Comparison of ENCODE assay signal across 22 cellular contexts in genomic region chr1:118899340-118899739, GRCh38.
"Had no signal": no experiment of that assay in that cellular context is flagged by ENCODE, and none has a peak within 500 bp of the region (broad histone marks: within the 10 kb centered on the region; RNA-seq: fewer than 3 reads in every experiment).

No MANE protein-coding gene starts in this region.

- ATAC-seq: activated CD4-positive, alpha-beta T cell treated with anti-CD3 and anti-CD28 coated beads for 36 hours; activated CD8-positive, alpha-beta T cell treated with anti-CD3 and anti-CD28 coated beads for 36 hours; activated T-cell treated with anti-CD3 and anti-CD28 coated beads, Interleukin-2, amount 50 U/mL, for 72 hours had no signal

- H3K4me1 Mint-ChIP-seq: activated CD4-positive, alpha-beta T cell treated with anti-CD3 and anti-CD28 coated beads for 36 hours; activated naive CD4-positive, alpha-beta T cell treated with anti-CD3 and anti-CD28 coated beads, Interleukin-2, amount 10 ng/mL, durations not matched to agents 7 days and 5 days; activated naive CD8-positive, alpha-beta T cell treated with anti-CD3 and anti-CD28 coated beads, Interleukin-2, amount 10 ng/mL, durations not matched to agents 7 days and 5 days had no signal

- DNase-seq: activated CD4-positive, alpha-beta T cell treated with anti-CD3 and anti-CD28 coated beads for 36 hours; activated CD4-positive, alpha-beta T cell treated with anti-CD3 and anti-CD28 coated beads, Interleukin-2, amount 50 U/mL, for 1 hour; activated CD8-positive, alpha-beta memory T cell treated with anti-CD3 and anti-CD28 coated beads, Interleukin-2, amount 50 U/mL, for 4 hours; activated CD8-positive, alpha-beta T cell treated with anti-CD3 and anti-CD28 coated beads for 36 hours; activated gamma-delta T cell treated with Interleukin-2 at 50 U/mL for 16 hours; activated naive CD4-positive, alpha-beta T cell treated with anti-CD3 and anti-CD28 coated beads, Interleukin-2, amount 10 ng/mL, durations not matched to agents 7 days and 5 days; activated naive CD8-positive, alpha-beta T cell treated with anti-CD3 and anti-CD28 coated beads, Interleukin-2, amount 10 ng/mL, durations not matched to agents 7 days and 5 days; activated T-cell treated with anti-CD3 and anti-CD28 coated beads, Interleukin-2, amount 50 U/mL, for 72 hours; adrenal gland; anterior cingulate cortex; caudate nucleus; MM.1S; NCI-H1105; NCI-H1436; NCI-H1694 treated with DMSO at 0.1 percent for 48 hours; NCI-H2029 treated with DMSO at 0.1 percent for 48 hours; NCI-H510A treated with DMSO at 0.1 percent for 48 hours; NCI-H69; PC-9; SHP77 treated with DMSO at 0.1 percent for 48 hours; WERI-Rb-1 had no signal

- H3K27ac ChIP-seq: adrenal gland, PC-9, WERI-Rb-1 had no signal

- H3K4me1 ChIP-seq: adrenal gland had no signal

- H3K4me3 ChIP-seq: adrenal gland, PC-9 had no signal

- H3K4me2 ChIP-seq: PC-9 had no signal

- H3K27me3 Mint-ChIP-seq: activated CD4-positive, alpha-beta T cell treated with anti-CD3 and anti-CD28 coated beads for 36 hours; activated CD8-positive, alpha-beta T cell treated with anti-CD3 and anti-CD28 coated beads for 36 hours; activated naive CD4-positive, alpha-beta T cell treated with anti-CD3 and anti-CD28 coated beads, Interleukin-2, amount 10 ng/mL, durations not matched to agents 7 days and 5 days had no signal

- H3K27ac Mint-ChIP-seq: activated CD4-positive, alpha-beta T cell treated with anti-CD3 and anti-CD28 coated beads for 36 hours; activated CD8-positive, alpha-beta T cell treated with anti-CD3 and anti-CD28 coated beads for 36 hours; activated naive CD4-positive, alpha-beta T cell treated with anti-CD3 and anti-CD28 coated beads, Interleukin-2, amount 10 ng/mL, durations not matched to agents 7 days and 5 days; activated naive CD8-positive, alpha-beta T cell treated with anti-CD3 and anti-CD28 coated beads, Interleukin-2, amount 10 ng/mL, durations not matched to agents 7 days and 5 days; activated T-cell treated with anti-CD3 and anti-CD28 coated beads, Interleukin-2, amount 50 U/mL, for 72 hours; activated T-helper 2 cell treated with anti-CD3 and anti-CD28 coated beads, Interferon-gamma antibody, Interleukin-2, Interleukin-4, amounts not matched to agents 10 μg/mL and 5 μg/mL and 100 μg/mL, durations not matched to agents 14 hours and 24 hours and 36 hours had no signal

- H3K36me3 ChIP-seq: adrenal gland, WERI-Rb-1 had no signal

- H3K27me3 ChIP-seq: adrenal gland had no signal

- H3K36me3 Mint-ChIP-seq: activated naive CD4-positive, alpha-beta T cell treated with anti-CD3 and anti-CD28 coated beads, Interleukin-2, amount 10 ng/mL, durations not matched to agents 7 days and 5 days; activated naive CD8-positive, alpha-beta T cell treated with anti-CD3 and anti-CD28 coated beads, Interleukin-2, amount 10 ng/mL, durations not matched to agents 7 days and 5 days had no signal

- H2AFZ ChIP-seq: PC-9 had no signal

- H3K4me3 Mint-ChIP-seq: activated CD4-positive, alpha-beta T cell treated with anti-CD3 and anti-CD28 coated beads for 36 hours; activated CD8-positive, alpha-beta T cell treated with anti-CD3 and anti-CD28 coated beads for 36 hours; activated naive CD4-positive, alpha-beta T cell treated with anti-CD3 and anti-CD28 coated beads, Interleukin-2, amount 10 ng/mL, durations not matched to agents 7 days and 5 days; activated naive CD8-positive, alpha-beta T cell treated with anti-CD3 and anti-CD28 coated beads, Interleukin-2, amount 10 ng/mL, durations not matched to agents 7 days and 5 days; activated T-cell treated with anti-CD3 and anti-CD28 coated beads, Interleukin-2, amount 50 U/mL, for 72 hours had no signal

- H3K9me3 ChIP-seq: adrenal gland had no signal

- H3K9me3 Mint-ChIP-seq: activated naive CD4-positive, alpha-beta T cell treated with anti-CD3 and anti-CD28 coated beads, Interleukin-2, amount 10 ng/mL, durations not matched to agents 7 days and 5 days; activated T-cell treated with anti-CD3 and anti-CD28 coated beads, Interleukin-2, amount 50 U/mL, for 72 hours; activated T-helper 2 cell treated with anti-CD3 and anti-CD28 coated beads, Interferon-gamma antibody, Interleukin-2, Interleukin-4, amounts not matched to agents 10 μg/mL and 5 μg/mL and 100 μg/mL, durations not matched to agents 14 hours and 24 hours and 36 hours had no signal
